In the genomic region with DNA sequence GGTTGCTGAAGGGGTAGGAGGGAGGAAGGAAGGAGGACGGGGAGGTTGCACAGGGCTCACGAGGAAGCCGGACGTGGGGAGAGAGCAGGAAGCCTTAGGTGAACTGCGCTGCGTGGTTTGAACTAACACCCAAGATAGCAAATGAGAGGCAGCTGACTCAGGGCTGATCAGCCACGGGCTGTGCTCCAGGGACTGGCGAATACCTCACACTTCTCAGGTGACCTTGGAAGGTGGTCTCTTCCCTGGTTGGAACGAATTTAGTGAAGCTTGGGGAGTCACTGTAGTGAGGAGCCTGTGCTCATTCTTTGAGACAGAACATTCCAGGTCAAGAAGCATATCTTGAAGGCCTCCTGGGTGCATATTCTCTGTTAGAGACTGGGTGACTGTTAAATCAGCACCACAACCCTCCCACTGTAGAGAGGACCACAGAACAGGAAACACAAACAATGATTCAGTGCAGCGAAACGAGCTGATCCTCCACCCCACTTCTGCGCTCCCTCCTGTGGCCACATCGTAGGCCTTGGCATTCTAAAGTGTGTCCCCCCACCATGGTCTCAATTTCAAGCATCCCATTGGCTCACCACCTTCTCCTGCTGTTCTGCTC, we compare ENCODE assay signal across 9 cellular contexts. TPM values are rescaled to one million over a fixed set of nuclear protein-coding genes. Genes with fewer than 3 reads are reported as not detected.
DNase-seq lines count a peak whose midpoint lies in the region; ATAC-seq and TF ChIP-seq lines count a peak whose summit lies in the region.
"Had no signal": no experiment of that assay in that cellular context is flagged by ENCODE, and none has a peak within 500 bp of the region (broad histone marks: within the 10 kb centered on the region; RNA-seq: fewer than 3 reads in every experiment).

No MANE protein-coding gene starts in this region.

- no peaks in the 10 kb centered on the region for H3K4me1 ChIP-seq in RWPE2 (ENCODE audit: insufficient read depth, poor library complexity, severe bottlenecking)

- no peaks in the 10 kb centered on the region for H3K36me3 ChIP-seq in RWPE2 (ENCODE audit: low read depth)

- peak overlapping the region; percentile 81 for H3K4me3 Mint-ChIP-seq in activated naive CD4-positive, alpha-beta T cell treated with anti-CD3 and anti-CD28 coated beads, Interleukin-2, amount 50 U/mL, for 24 hours
- H3K4me3 Mint-ChIP-seq in type B pancreatic cell: no peak overlapping the region

- no peak overlapping the region for H3K4me3 ChIP-seq in RWPE2 (ENCODE audit: severe bottlenecking)

- H3K9me3 Mint-ChIP-seq in activated naive CD4-positive, alpha-beta T cell treated with anti-CD3 and anti-CD28 coated beads, Interleukin-2, amount 50 U/mL, for 24 hours: no peaks in the 10 kb centered on the region
- H3K9me3 Mint-ChIP-seq in type B pancreatic cell: no peaks in the 10 kb centered on the region

- H3K9me3 ChIP-seq in RWPE2 (ENCODE audit: severe bottlenecking): no peaks in the 10 kb centered on the region

- peaks cover 78% of the 10 kb centered on the region for H3K4me1 Mint-ChIP-seq in activated naive CD4-positive, alpha-beta T cell treated with anti-CD3 and anti-CD28 coated beads, Interleukin-2, amount 50 U/mL, for 24 hours
- peaks cover 32% of the 10 kb centered on the region for H3K4me1 Mint-ChIP-seq in type B pancreatic cell (ENCODE audit: unreplicated experiment)

- peak overlapping the region; percentile 97 for H3K27ac Mint-ChIP-seq in activated naive CD4-positive, alpha-beta T cell treated with anti-CD3 and anti-CD28 coated beads, Interleukin-2, amount 50 U/mL, for 24 hours
- no peak overlapping the region for H3K27ac Mint-ChIP-seq in type B pancreatic cell

- DNase-seq in GM19240 (ENCODE audit: insufficient read length, low spot score): peak; percentile 51
- DNase-seq in RWPE2 (ENCODE audit: low spot score): no peak
- DNase-seq in lung microvascular endothelial cell (ENCODE audit: low read depth in 2 of 2): peak; percentile 37 to 52
- DNase-seq in stimulated activated naive CD8-positive, alpha-beta T cell treated with anti-CD3 and anti-CD28 coated beads, Interleukin-15, Interleukin-2, amounts not matched to agents 100 U/mL and 50 U/mL, for 24 hours: peak; percentile 69
- no peak for DNase-seq in OCI-M2 (lab: John Stamatoyannopoulos, UW; ENCODE audit: unreplicated experiment)
- no peak for DNase-seq in NCI-H510A treated with DMSO at 0.1 percent for 48 hours (lab: John Stamatoyannopoulos, UW)
- DNase-seq in type B pancreatic cell (ENCODE audit: extremely low spot score, unreplicated experiment): no peak

- no peak overlapping the region for H3K27ac ChIP-seq in RWPE2 (ENCODE audit: poor library complexity, severe bottlenecking)

- no peaks in the 10 kb centered on the region for H3K36me3 Mint-ChIP-seq in activated naive CD4-positive, alpha-beta T cell treated with anti-CD3 and anti-CD28 coated beads, Interleukin-2, amount 50 U/mL, for 24 hours
- no peaks in the 10 kb centered on the region for H3K36me3 Mint-ChIP-seq in type B pancreatic cell

- H3K27me3 Mint-ChIP-seq in activated naive CD4-positive, alpha-beta T cell treated with anti-CD3 and anti-CD28 coated beads, Interleukin-2, amount 50 U/mL, for 24 hours: no peaks in the 10 kb centered on the region
- H3K27me3 Mint-ChIP-seq in type B pancreatic cell: peaks cover 13% of the 10 kb centered on the region

- TF ChIP-seq CTCF in RWPE2 (IDR thresholded peaks at IDR 0.05; ENCODE audit: poor library complexity, severe bottlenecking): no peak
- TF ChIP-seq CTCF in type B pancreatic cell (conservative IDR thresholded peaks at IDR 0.05): no peak

- ATAC-seq in RWPE2 (ENCODE audit: low read depth): peak; percentile 45; the same call in 2 of the 3 replicates
- peak; percentile 87 for ATAC-seq in stimulated activated naive CD8-positive, alpha-beta T cell treated with anti-CD3 and anti-CD28 coated beads, Interleukin-15, Interleukin-2, amounts not matched to agents 100 U/mL and 50 U/mL, for 24 hours

- no peaks in the 10 kb centered on the region for H3K27me3 ChIP-seq in RWPE2 (ENCODE audit: insufficient read depth, poor library complexity, severe bottlenecking)

RNA-seq across cellular contexts. Expression of gene TOGARAM2, which starts 33.8 kb away (rescaled TPM):
- total RNA-seq in lung microvascular endothelial cell (under 0.01 TPM in 2 replicates), type B pancreatic cell (ENCODE audit: low replicate concordance) (1.6 and 3.6 TPM in 2 replicates)
- total RNA-seq: NCI-H460 had no signal

RNA-seq across cellular contexts. Expression of gene PCARE, which starts 59.4 kb away (rescaled TPM):
- total RNA-seq in lung microvascular endothelial cell: not detected in 2 replicates
- total RNA-seq in type B pancreatic cell (ENCODE audit: low replicate concordance): not detected in 2 replicates
- total RNA-seq: NCI-H460 had no signal

Comparison
In these comparisons a context has a peak if more than half of its experiments do, and no peak if none do; other contexts are left out.
1. DNase-seq: peak in GM19240 (single experiment), lung microvascular endothelial cell (2 of 2) and stimulated activated naive CD8-positive, alpha-beta T cell treated with anti-CD3 and anti-CD28 coated beads, Interleukin-15, Interleukin-2, amounts not matched to agents 100 U/mL and 50 U/mL, for 24 hours (single experiment); none in RWPE2 (single experiment), OCI-M2 (single experiment), NCI-H510A treated with DMSO at 0.1 percent for 48 hours (single experiment) and type B pancreatic cell (single experiment).